Comparison of ENCODE assay signal across 12 cellular contexts in the genomic region with DNA sequence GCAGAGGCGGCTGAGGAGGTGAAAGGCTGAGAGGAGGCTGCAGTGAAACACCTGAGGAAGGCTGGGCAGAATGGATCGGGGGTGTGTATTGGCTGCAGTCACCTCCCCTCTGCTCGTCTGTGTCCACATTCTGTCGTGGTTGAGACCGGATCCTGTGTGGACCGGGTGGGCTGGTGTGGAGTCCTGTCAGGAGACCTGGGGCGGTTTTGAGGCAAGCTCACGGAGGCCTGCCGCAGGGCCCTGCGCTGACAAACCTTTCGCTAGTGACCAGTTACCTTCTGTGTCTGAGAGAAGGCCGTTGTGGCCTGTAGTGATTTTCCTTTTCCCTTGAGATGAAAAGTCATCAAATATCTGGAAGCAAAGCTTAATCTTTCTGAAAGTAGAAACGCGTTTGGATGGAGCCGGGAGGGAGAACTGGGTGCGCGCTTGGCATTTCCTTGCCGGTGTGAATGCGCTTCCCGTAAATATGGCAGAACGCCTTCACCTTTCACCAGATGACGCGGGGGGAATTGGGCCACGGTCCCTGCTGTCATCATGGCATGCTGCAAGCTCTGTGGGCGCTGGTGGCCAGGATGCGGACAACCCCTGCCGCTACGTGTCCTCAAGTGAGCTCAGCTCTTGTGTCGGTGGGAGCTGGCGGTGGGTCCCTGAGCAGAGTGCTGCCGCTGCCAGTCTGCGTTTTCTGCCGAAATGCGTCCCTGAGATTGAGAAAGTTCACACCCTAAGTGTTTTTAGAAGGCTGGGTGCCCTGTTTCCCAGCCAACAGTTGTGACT. TPM values are rescaled to one million over a fixed set of nuclear protein-coding genes. Genes with fewer than 3 reads are reported as not detected.
A peak's percentile ranks its signal among the peaks of the same experiment; 100 is the strongest.
DNase-seq lines count a peak whose midpoint lies in the region; ATAC-seq and TF ChIP-seq lines count a peak whose summit lies in the region.
"Had no signal": no experiment of that assay in that cellular context is flagged by ENCODE, and none has a peak within 500 bp of the region (broad histone marks: within the 10 kb centered on the region; RNA-seq: fewer than 3 reads in every experiment).

No MANE protein-coding gene starts in this region.

- H2BK120ac ChIP-seq in neuronal stem cell (ENCODE audit: low read depth, low read length), result no peak overlapping the region

- no peaks in the 10 kb centered on the region for H4K20me1 ChIP-seq in KMS-11 (ENCODE audit: insufficient read depth)

- POLR2A ChIA-PET in activated CD4-positive, alpha-beta T cell treated with anti-CD3 and anti-CD28 coated beads for 36 hours (lab: Charles Lee), result interaction anchor here (2.3 kb wide), 1 partner anchor 26 kb away, joined by 7 read pairs; no protein-coding TSS in a partner anchor

- H2AK5ac ChIP-seq in neuronal stem cell (ENCODE audit: low read depth, low read length), result peak overlapping the region; percentile 84

- intact Hi-C loops in activated CD4-positive, alpha-beta T cell treated with anti-CD3 and anti-CD28 coated beads for 36 hours (cut with DNase I, micrococcal nuclease), result loop anchor here (2.0 to 10.0 kb wide), 4 partner anchors 47 to 1287 kb away; a partner anchor contains a TSS
- intact Hi-C loops in thyroid gland (cut with DNase I), result no loop called here

- peak overlapping the region; percentile 80 for H3K27ac ChIP-seq in KMS-11
- no peak overlapping the region for H3K27ac ChIP-seq in neuronal stem cell (replicated peaks; ENCODE audit: low read length)
- H3K27ac ChIP-seq in thyroid gland, result no peak overlapping the region

- peaks cover 15% of the 10 kb centered on the region for H3K79me1 ChIP-seq in neuronal stem cell (ENCODE audit: low read depth, low read length)

- no peak overlapping the region for H3K4ac ChIP-seq in neuronal stem cell (ENCODE audit: low read length)

- H3K27ac Mint-ChIP-seq in activated CD4-positive, alpha-beta T cell treated with anti-CD3 and anti-CD28 coated beads for 36 hours, result peak overlapping the region; percentile 96
- H3K27ac Mint-ChIP-seq in brain (peak overlapping the region; percentile 83 to 99 (median 97)), osteocyte (ENCODE audit: unreplicated experiment) (no peak overlapping the region)

- no peak overlapping the region for H4K8ac ChIP-seq in neuronal stem cell (ENCODE audit: low read depth, low read length)

- no peak for ATAC-seq in activated CD4-positive, alpha-beta T cell treated with anti-CD3 and anti-CD28 coated beads for 36 hours

- TF ChIP-seq CTCF in KMS-11 (conservative IDR thresholded peaks at IDR 0.05; ENCODE audit: low read depth, low read length) (no peak), brain (conservative IDR thresholded peaks at IDR 0.05) (no peak), osteocyte (IDR thresholded peaks at IDR 0.05) (no peak), thyroid gland (IDR thresholded peaks at IDR 0.05) (no peak)

- H3K14ac ChIP-seq in neuronal stem cell (ENCODE audit: low read length), result no peak overlapping the region

- H2AFZ ChIP-seq in KMS-11 (ENCODE audit: low read depth) (no peak overlapping the region), neuronal stem cell (ENCODE audit: low read length) (no peak overlapping the region)

- CTCF ChIA-PET in activated CD4-positive, alpha-beta T cell treated with anti-CD3 and anti-CD28 coated beads for 36 hours (lab: Charles Lee), result interaction anchor here (0.7 to 1.9 kb wide), 8 partner anchors 9 to 178 kb away, joined by 3 to 8 read pairs (median 4); no protein-coding TSS in a partner anchor

- H3K36me3 Mint-ChIP-seq in activated CD4-positive, alpha-beta T cell treated with anti-CD3 and anti-CD28 coated beads for 36 hours (ENCODE audit: low read depth), result peaks cover 43% of the 10 kb centered on the region
- peaks cover 14% of the 10 kb centered on the region for H3K36me3 Mint-ChIP-seq in brain
- H3K36me3 Mint-ChIP-seq in osteocyte (ENCODE audit: unreplicated experiment), result peaks cover 11% of the 10 kb centered on the region

- H3K18ac ChIP-seq in neuronal stem cell (ENCODE audit: low read length), result peak overlapping the region; percentile 79

- peaks cover 90% of the 10 kb centered on the region for H3K4me1 Mint-ChIP-seq in activated CD4-positive, alpha-beta T cell treated with anti-CD3 and anti-CD28 coated beads for 36 hours
- H3K4me1 Mint-ChIP-seq in brain (peaks cover 81% of the 10 kb centered on the region), osteocyte (ENCODE audit: unreplicated experiment) (peaks cover 28% of the 10 kb centered on the region)

- H3K27me3 ChIP-seq in KMS-11 (ENCODE audit: insufficient read depth, low read depth) (no peaks in the 10 kb centered on the region), neuronal stem cell (ENCODE audit: control insufficient read depth in 3 of 3, insufficient read depth in 3 of 3, low read depth in 1 of 3, low read length in 3 of 3) (no peaks in the 10 kb centered on the region), MG63 (no peaks in the 10 kb centered on the region), thyroid gland (no peaks in the 10 kb centered on the region)
- H3K27me3 ChIP-seq: esophagus squamous epithelium, upper lobe of left lung had no signal

- no peak overlapping the region for H2BK5ac ChIP-seq in neuronal stem cell (ENCODE audit: low read length)

- no peak overlapping the region for H2BK12ac ChIP-seq in neuronal stem cell (ENCODE audit: low read length)

- H3K4me1 ChIP-seq in KMS-11 (ENCODE audit: low read depth, poor library complexity, severe bottlenecking) (peaks cover 45% of the 10 kb centered on the region), neuronal stem cell (ENCODE audit: control insufficient read depth in 2 of 2, insufficient read depth in 1 of 2, low read depth in 1 of 2, low read length in 2 of 2) (peaks cover 13% of the 10 kb centered on the region in 2 donors), thyroid gland (peaks cover 5 to 26% of the 10 kb centered on the region in 2 donors)

- peak overlapping the region; percentile 25 for H3K23ac ChIP-seq in neuronal stem cell (ENCODE audit: low read depth, low read length, poor library complexity)

- H4K91ac ChIP-seq in neuronal stem cell (ENCODE audit: low read depth, low read length, poor library complexity), result no peak overlapping the region

- H3K4me3 ChIP-seq in KMS-11 (IDR thresholded peaks at IDR 0.05; ENCODE audit: insufficient read depth, low read depth, low read length) (no peak overlapping the region), neuronal stem cell (ENCODE audit: low read length in 2 of 2) (no peak overlapping the region), MG63 (no peak overlapping the region), thyroid gland (replicated peaks in 1 of 3) (no peak overlapping the region)

- no peak for TF ChIP-seq POLR2A in thyroid gland (IDR thresholded peaks at IDR 0.05)

- H3K9me3 ChIP-seq in neuronal stem cell (replicated peaks in 1 of 2; ENCODE audit: control insufficient read depth in 2 of 2, insufficient read depth in 1 of 2, low read depth in 1 of 2, low read length in 2 of 2) (no peaks in the 10 kb centered on the region), MG63 (no peaks in the 10 kb centered on the region), thyroid gland (no peaks in the 10 kb centered on the region)
- H3K9me3 ChIP-seq: esophagus squamous epithelium, upper lobe of left lung had no signal

- peaks cover 66% of the 10 kb centered on the region; the same call in 1 of the 2 replicates for H3K79me2 ChIP-seq in KMS-11 (ENCODE audit: insufficient read depth, low read depth)

- WGBS in neuronal stem cell (ENCODE audit: extremely low coverage in 2 of 2, insufficient read length in 2 of 2, insufficient replicate concordance in 1 of 2), 2 donors, result no CpG with 5 or more reads among the region's 34 CpGs
- WGBS in thyroid gland, 2 donors, result 93 to 95% methylated on average over 24 to 34 of the region's 34 CpGs

- H3K9me3 Mint-ChIP-seq in activated CD4-positive, alpha-beta T cell treated with anti-CD3 and anti-CD28 coated beads for 36 hours (ENCODE audit: low read depth), result no peaks in the 10 kb centered on the region
- no peaks in the 10 kb centered on the region for H3K9me3 Mint-ChIP-seq in brain
- no peaks in the 10 kb centered on the region for H3K9me3 Mint-ChIP-seq in osteocyte (ENCODE audit: unreplicated experiment)

- no peak overlapping the region for H3K9ac ChIP-seq in KMS-11
- peak overlapping the region; percentile 39 for H3K9ac ChIP-seq in neuronal stem cell (ENCODE audit: low read depth, low read length, poor library complexity)

- H3K27me3 Mint-ChIP-seq in activated CD4-positive, alpha-beta T cell treated with anti-CD3 and anti-CD28 coated beads for 36 hours, result no peaks in the 10 kb centered on the region
- H3K27me3 Mint-ChIP-seq in brain (no peaks in the 10 kb centered on the region), osteocyte (ENCODE audit: unreplicated experiment) (no peaks in the 10 kb centered on the region)

- H3K36me3 ChIP-seq in KMS-11 (ENCODE audit: insufficient read depth) (no peaks in the 10 kb centered on the region), neuronal stem cell (replicated peaks in 1 of 2; ENCODE audit: control insufficient read depth in 2 of 2, insufficient read depth in 2 of 2, low read length in 2 of 2) (peaks cover 13 to 46% of the 10 kb centered on the region in 2 donors), MG63 (peaks cover 15% of the 10 kb centered on the region), thyroid gland (peaks cover 0 to 6% of the 10 kb centered on the region in 2 donors)

- peak overlapping the region; percentile 34 for H2BK15ac ChIP-seq in neuronal stem cell (ENCODE audit: low read length)

- H3K4me2 ChIP-seq in KMS-11, result peak overlapping the region; percentile 72
- H3K4me2 ChIP-seq in neuronal stem cell (ENCODE audit: insufficient read depth, low read length, poor library complexity, severe bottlenecking), result no peak overlapping the region

- DNase-seq in activated CD4-positive, alpha-beta T cell treated with anti-CD3 and anti-CD28 coated beads for 36 hours, result no peak
- no peak for DNase-seq in activated CD4-positive, alpha-beta T cell treated with anti-CD3 and anti-CD28 coated beads for 4 hours
- DNase-seq in neuronal stem cell (ENCODE audit: low spot score) (no peak), MG63 (no peak), osteocyte (ENCODE audit: extremely low spot score, unreplicated experiment) (no peak), thyroid gland (no peak)
- DNase-seq: DMS53, esophagus squamous epithelium, upper lobe of left lung had no signal

- H3K4me3 Mint-ChIP-seq in activated CD4-positive, alpha-beta T cell treated with anti-CD3 and anti-CD28 coated beads for 36 hours, result peak overlapping the region; percentile 79
- H3K4me3 Mint-ChIP-seq in brain (peak overlapping the region; percentile 69 to 79 (median 75)), osteocyte (ENCODE audit: unreplicated experiment) (no peak overlapping the region)

RNA-seq across cellular contexts. Expression of a gene that starts 6.2 kb away (rescaled TPM):
- 10 to 100 TPM; 35.2 to 36.1 TPM for total RNA-seq in activated CD4-positive, alpha-beta T cell treated with anti-CD3 and anti-CD28 coated beads for 36 hours
- polyA plus RNA-seq in brain (ENCODE audit: insufficient read depth, low read depth, low replicate concordance), result 27.1 TPM
- 22.7 TPM for polyA plus RNA-seq in neuronal stem cell (2013, experiment 1 of 2)
- polyA plus RNA-seq in neuronal stem cell (2013, experiment 2 of 2), result 22.7 TPM
- 30.4 and 33.7 TPM in 2 replicates for total RNA-seq in MG63 (2014; rRNA removed; shearing (Covaris generic); ENCODE audit: low replicate concordance)
- 19.5 and 20.5 TPM in 2 replicates for total RNA-seq in osteocyte
- total RNA-seq in thyroid gland, result 10 to 100 TPM; 22.8 to 42.7 (median 29.8) TPM

RNA-seq across cellular contexts. Expression of a gene that starts 21.2 kb away (rescaled TPM):
- not detected for total RNA-seq in activated CD4-positive, alpha-beta T cell treated with anti-CD3 and anti-CD28 coated beads for 36 hours
- 0.54 TPM for polyA plus RNA-seq in brain (ENCODE audit: insufficient read depth, low read depth, low replicate concordance)
- polyA plus RNA-seq in neuronal stem cell (2013, experiment 1 of 2), result not detected
- not detected for polyA plus RNA-seq in neuronal stem cell (2013, experiment 2 of 2)
- total RNA-seq in MG63 (2014; rRNA removed; shearing (Covaris generic); ENCODE audit: low replicate concordance), result not detected in 2 replicates
- total RNA-seq in osteocyte, result not detected in 2 replicates
- not detected for total RNA-seq in thyroid gland
- total RNA-seq: bronchial epithelial cell, esophagus squamous epithelium had no signal
